Comparison of ENCODE assay signal across 31 cellular contexts in genomic region chr2:71423817-71424420, GRCh38. TPM values are rescaled to one million over a fixed set of nuclear protein-coding genes. Genes with fewer than 3 reads are reported as not detected.
DNase-seq lines count a peak whose midpoint lies in the region; ATAC-seq, FAIRE-seq and TF ChIP-seq lines count a peak whose summit lies in the region.
"Had no signal": no experiment of that assay in that cellular context is flagged by ENCODE, and none has a peak within 500 bp of the region (broad histone marks: within the 10 kb centered on the region; RNA-seq: fewer than 3 reads in every experiment).

No MANE protein-coding gene starts in this region.

- H3K27me3 Mint-ChIP-seq in CD4-positive, CD25-positive, alpha-beta regulatory T cell, result no peaks in the 10 kb centered on the region
- H3K27me3 Mint-ChIP-seq in brain, result no peaks in the 10 kb centered on the region
- no peaks in the 10 kb centered on the region for H3K27me3 Mint-ChIP-seq in T-cell
- H3K27me3 Mint-ChIP-seq: activated CD8-positive, alpha-beta memory T cell treated with anti-CD3 and anti-CD28 coated beads, Interleukin-2, amount 10 ng/mL, durations not matched to agents 7 days and 5 days; CD4-positive, alpha-beta T cell had no signal

- H3K4me1 ChIP-seq in CD4-positive, CD25-positive, alpha-beta regulatory T cell (ENCODE audit: control insufficient read depth, insufficient read depth, low read length, poor library complexity, severe bottlenecking), result no peaks in the 10 kb centered on the region
- H3K4me1 ChIP-seq in mesodermal cell (ENCODE audit: control insufficient read depth, insufficient read depth, low read length, poor library complexity, severe bottlenecking) (no peaks in the 10 kb centered on the region), adrenal gland (replicated peaks in 1 of 2) (peaks cover 6 to 20% of the 10 kb centered on the region in 2 donors)

- H3K36me3 Mint-ChIP-seq in CD4-positive, CD25-positive, alpha-beta regulatory T cell, result peaks cover 45% of the 10 kb centered on the region
- H3K36me3 Mint-ChIP-seq in brain, result peaks cover 62% of the 10 kb centered on the region
- peaks cover 54% of the 10 kb centered on the region for H3K36me3 Mint-ChIP-seq in T-cell

- H3K27ac Mint-ChIP-seq in CD4-positive, CD25-positive, alpha-beta regulatory T cell, result peak overlapping the region in 2 of 3 donors; percentile 52 to 59
- H3K27ac Mint-ChIP-seq in brain (peak overlapping the region in 4 of 5 experiments; percentile 27 to 64 (median 39)), T-cell (peak overlapping the region in 1 of 2 donors; percentile 31)
- H3K27ac Mint-ChIP-seq: activated CD8-positive, alpha-beta memory T cell treated with anti-CD3 and anti-CD28 coated beads, Interleukin-2, amount 10 ng/mL, durations not matched to agents 7 days and 5 days; CD4-positive, alpha-beta T cell; nephron had no signal

- no peak overlapping the region for H3K27ac ChIP-seq in CD4-positive, CD25-positive, alpha-beta regulatory T cell (ENCODE audit: insufficient read depth, low read length, poor library complexity, severe bottlenecking)
- H3K27ac ChIP-seq in mesodermal cell (ENCODE audit: low read depth, low read length, severe bottlenecking), result peak overlapping the region; percentile 23
- H3K27ac ChIP-seq in adrenal gland, result no peak overlapping the region
- H3K27ac ChIP-seq: esophagus squamous epithelium, pancreas, sigmoid colon, thyroid gland had no signal

- no peak for TF ChIP-seq POLR2A in H54 (IDR thresholded peaks at IDR 0.05; ENCODE audit: low read depth, low read length)
- no peak for TF ChIP-seq POLR2A in adrenal gland (IDR thresholded peaks at IDR 0.05)

- peaks cover 57% of the 10 kb centered on the region for H3K36me3 ChIP-seq in CD4-positive, CD25-positive, alpha-beta regulatory T cell (ENCODE audit: control insufficient read depth, insufficient read depth, low read length)
- peaks cover 63% of the 10 kb centered on the region for H3K36me3 ChIP-seq in mesodermal cell (ENCODE audit: control insufficient read depth, insufficient read depth, low read length)
- H3K36me3 ChIP-seq in adrenal gland (replicated peaks in 1 of 2), result peaks cover 0 to 41% of the 10 kb centered on the region in 2 donors

- POLR2A ChIA-PET in T-cell (lab: Charles Lee), result interaction anchor here in 1 of 2 donors (0.7 kb wide), 2 partner anchors 45 to 89 kb away, joined by 4 to 9 read pairs; no protein-coding TSS in a partner anchor

- H3K4me3 ChIP-seq in CD4-positive, CD25-positive, alpha-beta regulatory T cell (ENCODE audit: low read depth, low read length), result no peak overlapping the region
- H3K4me3 ChIP-seq in mesodermal cell (ENCODE audit: extremely low read depth, insufficient read depth, low read length, poor library complexity, severe bottlenecking) (no peak overlapping the region), adrenal gland (no peak overlapping the region)
- H3K4me3 ChIP-seq: esophagus squamous epithelium, GM12878, mucosa of descending colon, pancreas, sigmoid colon, thyroid gland had no signal

- CTCF ChIA-PET in T-cell (lab: Charles Lee), result interaction anchor here in 1 of 2 donors (1.4 kb wide), 1 partner anchor 92 kb away, joined by 5 read pairs; the partner anchor contains the start of gene ZNF638

- no peak overlapping the region for H3K4me3 Mint-ChIP-seq in CD4-positive, CD25-positive, alpha-beta regulatory T cell
- H3K4me3 Mint-ChIP-seq in brain, result no peak overlapping the region
- H3K4me3 Mint-ChIP-seq in T-cell, result no peak overlapping the region
- H3K4me3 Mint-ChIP-seq: activated CD8-positive, alpha-beta memory T cell treated with anti-CD3 and anti-CD28 coated beads, Interleukin-2, amount 10 ng/mL, durations not matched to agents 7 days and 5 days; CD4-positive, alpha-beta T cell; endodermal cell; nephron had no signal

- no peaks in the 10 kb centered on the region for H3K9me3 Mint-ChIP-seq in CD4-positive, CD25-positive, alpha-beta regulatory T cell
- H3K9me3 Mint-ChIP-seq in brain, result no peaks in the 10 kb centered on the region
- no peaks in the 10 kb centered on the region for H3K9me3 Mint-ChIP-seq in T-cell
- H3K9me3 Mint-ChIP-seq: CD4-positive, alpha-beta T cell; endodermal cell; nephron had no signal

- intact Hi-C loops in adrenal gland (cut with DNase I), result no loop called here

- no peaks in the 10 kb centered on the region for H3K27me3 ChIP-seq in CD4-positive, CD25-positive, alpha-beta regulatory T cell (ENCODE audit: control insufficient read depth, insufficient read depth, low read length)
- no peaks in the 10 kb centered on the region for H3K27me3 ChIP-seq in adrenal gland
- H3K27me3 ChIP-seq: esophagus squamous epithelium, pancreas, sigmoid colon, thyroid gland had no signal

- FAIRE-seq in H54 (lab: Jason Lieb, UNC), result peak; percentile 66
- FAIRE-seq: frontal cortex, GM12878, pancreas had no signal

- TF ChIP-seq CTCF in brain (conservative IDR thresholded peaks at IDR 0.05) (no peak), adrenal gland (IDR thresholded peaks at IDR 0.05) (no peak)

- H3K9me3 ChIP-seq in CD4-positive, CD25-positive, alpha-beta regulatory T cell (ENCODE audit: control insufficient read depth in 2 of 2, low read length in 2 of 2), result no peaks in the 10 kb centered on the region
- H3K9me3 ChIP-seq in mesodermal cell (ENCODE audit: control insufficient read depth, low read length) (no peaks in the 10 kb centered on the region), adrenal gland (replicated peaks in 1 of 3) (no peaks in the 10 kb centered on the region)
- H3K9me3 ChIP-seq: esophagus squamous epithelium, mucosa of descending colon, pancreas, sigmoid colon, thyroid gland had no signal

- 67% methylated on average over 1 of the region's 3 CpGs; no CpG with 5 or more reads in 1 of the 2 experiments for WGBS in mesodermal cell (ENCODE audit: insufficient coverage in 2 of 2), 2 experiments
- 76 to 94% (median 81%) methylated on average over 3 of the region's 3 CpGs for WGBS in adrenal gland, 4 donors

- H3K4me1 Mint-ChIP-seq in CD4-positive, CD25-positive, alpha-beta regulatory T cell, result peaks cover 12 to 19% (median 15%) of the 10 kb centered on the region in 4 donors
- H3K4me1 Mint-ChIP-seq in brain (peaks cover 14% of the 10 kb centered on the region), T-cell (peaks cover 12 to 18% (median 12%) of the 10 kb centered on the region in 3 donors)
- H3K4me1 Mint-ChIP-seq: nephron had no signal

- no peak for ATAC-seq in CD4-positive, CD25-positive, alpha-beta regulatory T cell (ENCODE audit: low read depth in 2 of 2)
- ATAC-seq in HG02678 (IDR thresholded peaks at IDR 0.05; ENCODE audit: unreplicated experiment) (no peak), T-cell (replicated peaks in 1 of 4) (no peak), HG03280 (IDR thresholded peaks at IDR 0.05; ENCODE audit: unreplicated experiment) (no peak)
- ATAC-seq: activated CD8-positive, alpha-beta memory T cell treated with anti-CD3 and anti-CD28 coated beads, Interleukin-2, amount 10 ng/mL, durations not matched to agents 7 days and 5 days; GM12878; mucosa of descending colon; pancreas; stimulated activated naive CD8-positive, alpha-beta T cell treated with anti-CD3 and anti-CD28 coated beads, Interleukin-15, Interleukin-2, amounts not matched to agents 100 U/mL and 50 U/mL, for 24 hours had no signal

- no peak for DNase-seq in CD4-positive, CD25-positive, alpha-beta regulatory T cell
- DNase-seq in H54 (ENCODE audit: insufficient read length, low spot score) (no peak), T-cell (no peak), adrenal gland (no peak)
- DNase-seq: activated CD8-positive, alpha-beta memory T cell treated with anti-CD3 and anti-CD28 coated beads, Interleukin-2, amount 10 ng/mL, durations not matched to agents 7 days and 5 days; activated naive CD4-positive, alpha-beta T cell; activated T-cell treated with anti-CD3 and anti-CD28 coated beads, Interleukin-2, amount 50 U/mL, for 48 hours; CD4-positive, alpha-beta T cell; cortex of kidney; endodermal cell; esophagus squamous epithelium; Kasumi-1; mucosa of descending colon; NCI-H1092; NCI-H187; NCI-H2171; NCI-H510A; NK-92 treated with Interleukin-12 subunit alpha and Interleukin-12 subunit beta, amount 100 ng/mL, for 24 hours; pancreas; SHP77; sigmoid colon; stimulated activated naive CD8-positive, alpha-beta T cell treated with anti-CD3 and anti-CD28 coated beads, Interleukin-15, Interleukin-2, amounts not matched to agents 100 U/mL and 50 U/mL, for 24 hours; T-helper 9 cell; thyroid gland had no signal

RNA-seq across cellular contexts. Expression of gene DYSF, which starts 29.4 kb away (rescaled TPM):
- 0.10 TPM for total RNA-seq in CD4-positive, CD25-positive, alpha-beta regulatory T cell
- polyA plus RNA-seq in CD4-positive, CD25-positive, alpha-beta regulatory T cell, result under 1 TPM in 1 of 4 donors, not detected in 3; 0.13 TPM
- polyA plus RNA-seq in brain (ENCODE audit: insufficient read depth, low read depth, low replicate concordance) (41.9 TPM), adrenal gland (10 to 100 TPM in 1 of 3 donors, 1 to 10 TPM in 2; 5.7 to 15.9 (median 6.5) TPM)
- 37.6 TPM for polyA plus RNA-seq in mesodermal cell (2013, experiment 1 of 2)
- polyA plus RNA-seq in mesodermal cell (2013, experiment 2 of 2), result 23.4 TPM
- total RNA-seq in T-cell (1 to 10 TPM in 3 of 5 donors, under 1 TPM in 2; 0.56 to 3.4 (median 1.9) TPM), adrenal gland (10 to 100 TPM in 7 of 8 donors, 1 to 10 TPM in 1; 8.4 to 22.4 (median 19.8) TPM)
